Comparison of ENCODE assay signal across 13 cellular contexts in genomic region chr12:64104376-64104775, GRCh38.
A peak's percentile ranks its signal among the peaks of the same experiment; 100 is the strongest.
DNase-seq lines count a peak whose midpoint lies in the region; FAIRE-seq and TF ChIP-seq lines count a peak whose summit lies in the region.
"Had no signal": no experiment of that assay in that cellular context is flagged by ENCODE, and none has a peak within 500 bp of the region (broad histone marks: within the 10 kb centered on the region; RNA-seq: fewer than 3 reads in every experiment).

No MANE protein-coding gene starts in this region.

- no peak overlapping the region for H2BK5ac ChIP-seq in mesenchymal stem cell (ENCODE audit: low read depth, low read length, poor library complexity, severe bottlenecking)

- no peak overlapping the region for H2BK12ac ChIP-seq in mesenchymal stem cell (ENCODE audit: low read length in 2 of 2)

- 46% methylated on average over 4 of the region's 7 CpGs for WGBS in mesenchymal stem cell

- H3K36me3 ChIP-seq in bronchial epithelial cell (ENCODE audit: control insufficient read depth, insufficient read depth, low read length) (no peaks in the 10 kb centered on the region), mesenchymal stem cell (ENCODE audit: control insufficient read depth in 1 of 2, insufficient read depth in 2 of 2, low read depth in 1 of 2, low read length in 2 of 2) (peaks cover 3 to 77% of the 10 kb centered on the region in 2 experiments)
- H3K36me3 ChIP-seq in effector memory CD4-positive, alpha-beta T cell (ENCODE audit: control insufficient read depth, insufficient read depth, low read length): no peaks in the 10 kb centered on the region

- FAIRE-seq in bronchial epithelial cell (lab: Jason Lieb, UNC): peak; percentile 7
- FAIRE-seq: D721Med had no signal

- H3K9me3 ChIP-seq in mesenchymal stem cell (ENCODE audit: control insufficient read depth, low read length): no peaks in the 10 kb centered on the region
- H3K9me3 ChIP-seq in effector memory CD4-positive, alpha-beta T cell (ENCODE audit: control insufficient read depth, low read length): no peaks in the 10 kb centered on the region

- H2AFZ ChIP-seq in mesenchymal stem cell (ENCODE audit: low read depth, low read length): no peak overlapping the region

- peak overlapping the region; percentile 62 for H3K27ac ChIP-seq in mesenchymal stem cell (ENCODE audit: low read length, poor library complexity, severe bottlenecking)
- no peak overlapping the region for H3K27ac ChIP-seq in effector memory CD4-positive, alpha-beta T cell (ENCODE audit: insufficient read depth, low read length, poor library complexity, severe bottlenecking)
- H3K27ac ChIP-seq: coronary artery had no signal

- H3K4me3 ChIP-seq in bronchial epithelial cell (ENCODE audit: low read depth, low read length): no peak overlapping the region
- H3K4me3 ChIP-seq in mesenchymal stem cell (ENCODE audit: insufficient read depth in 1 of 2, low read depth in 1 of 2, low read length in 2 of 2): no peak overlapping the region
- no peak overlapping the region for H3K4me3 ChIP-seq in effector memory CD4-positive, alpha-beta T cell (ENCODE audit: insufficient read depth, low read depth, low read length, poor library complexity, severe bottlenecking)
- H3K4me3 ChIP-seq: coronary artery had no signal

- no peaks in the 10 kb centered on the region for H3K79me1 ChIP-seq in mesenchymal stem cell (replicated peaks; ENCODE audit: low read length, poor library complexity, severe bottlenecking)

- no peak overlapping the region for H2AK5ac ChIP-seq in mesenchymal stem cell (ENCODE audit: low read length, severe bottlenecking)

- DNase-seq in M059J (ENCODE audit: low read depth): peak; percentile 84
- peak; percentile 90 for DNase-seq in bronchial epithelial cell (ENCODE audit: low read depth)
- peak; percentile 75 for DNase-seq in mesenchymal stem cell
- DNase-seq in ureter (ENCODE audit: low spot score): peak; percentile 48
- no peak for DNase-seq in NCI-H2081 (lab: John Stamatoyannopoulos, UW)
- no peak for DNase-seq in effector memory CD4-positive, alpha-beta T cell
- DNase-seq in CD1c-positive myeloid dendritic cell (ENCODE audit: extremely low spot score): no peak
- DNase-seq: activated CD4-positive, alpha-beta T cell treated with anti-CD3 and anti-CD28 coated beads, Interleukin-2, amount 50 U/mL, for 48 hours; activated naive CD4-positive, alpha-beta T cell treated with anti-CD3 and anti-CD28 coated beads for 36 hours; glutamatergic neuron; stimulated activated CD4-positive, alpha-beta T cell treated with anti-CD3 and anti-CD28 coated beads, Interleukin-4, amount 100 ng/mL, for 4 hours had no signal

- H2BK15ac ChIP-seq in mesenchymal stem cell (ENCODE audit: low read depth, poor library complexity, severe bottlenecking): no peak overlapping the region

- no peaks in the 10 kb centered on the region for H3K4me1 ChIP-seq in mesenchymal stem cell (ENCODE audit: control insufficient read depth, insufficient read depth, low read depth, low read length)
- H3K4me1 ChIP-seq in effector memory CD4-positive, alpha-beta T cell (ENCODE audit: control insufficient read depth, insufficient read depth, low read length, poor library complexity, severe bottlenecking): no peaks in the 10 kb centered on the region

- TF ChIP-seq CTCF in bronchial epithelial cell (IDR thresholded peaks at IDR 0.05; ENCODE audit: insufficient read depth, low read length, severe bottlenecking): no peak

- H2BK120ac ChIP-seq in mesenchymal stem cell (ENCODE audit: low read depth, low read length): no peak overlapping the region

- no peak overlapping the region for H3K14ac ChIP-seq in mesenchymal stem cell (ENCODE audit: low read length in 2 of 2)

- H3K23ac ChIP-seq in mesenchymal stem cell (ENCODE audit: low read length in 2 of 2): peak overlapping the region in 1 of 2 experiments; percentile 14

- H3K9ac ChIP-seq in mesenchymal stem cell (ENCODE audit: low read length): peak overlapping the region; percentile 11

- H3K4me2 ChIP-seq in mesenchymal stem cell (ENCODE audit: low read length, poor library complexity, severe bottlenecking): no peak overlapping the region

- H3K27me3 ChIP-seq in bronchial epithelial cell (ENCODE audit: control insufficient read depth, insufficient read depth, low read length) (no peaks in the 10 kb centered on the region), mesenchymal stem cell (ENCODE audit: control insufficient read depth in 1 of 2, insufficient read depth in 1 of 2, low read length in 2 of 2) (no peaks in the 10 kb centered on the region)
- no peaks in the 10 kb centered on the region for H3K27me3 ChIP-seq in effector memory CD4-positive, alpha-beta T cell (replicated peaks; ENCODE audit: control insufficient read depth, insufficient read depth, low read length, poor library complexity, severe bottlenecking)

- no peak overlapping the region for H3K4ac ChIP-seq in mesenchymal stem cell (ENCODE audit: low read depth in 1 of 2, low read length in 2 of 2)

- H4K8ac ChIP-seq in mesenchymal stem cell (ENCODE audit: low read length): no peak overlapping the region

- no peak overlapping the region for H3K18ac ChIP-seq in mesenchymal stem cell (ENCODE audit: low read depth in 1 of 2, low read length in 2 of 2)

- H4K91ac ChIP-seq in mesenchymal stem cell (ENCODE audit: low read length): no peak overlapping the region

Comparison
In these comparisons a context has a peak if more than half of its experiments do, and no peak if none do; other contexts are left out.
1. DNase-seq: peak in M059J (single experiment), bronchial epithelial cell (single experiment), mesenchymal stem cell (single experiment) and ureter (single experiment); none in NCI-H2081 (0 of 2), effector memory CD4-positive, alpha-beta T cell (0 of 3) and CD1c-positive myeloid dendritic cell (single experiment).